24 cellular contexts compared by ENCODE assay signal in the genomic region with DNA sequence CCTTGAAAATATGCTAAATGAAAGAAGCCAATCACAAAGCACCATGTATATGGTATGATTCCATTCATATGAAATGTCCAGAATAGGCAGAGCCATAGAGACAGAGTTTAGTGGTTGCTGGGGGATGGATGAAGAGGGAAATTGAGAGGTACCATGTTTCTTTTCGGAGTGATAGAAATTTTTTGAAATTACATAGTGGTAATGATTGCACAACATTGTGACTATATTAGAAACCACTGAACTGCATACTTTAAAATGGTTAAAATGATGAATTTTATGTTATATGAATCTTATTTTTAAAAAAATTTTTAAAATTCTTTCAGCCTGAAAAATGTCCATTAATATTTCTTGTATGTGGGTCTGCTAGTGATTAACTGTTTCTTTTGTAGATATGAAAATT.
"Had no signal": no experiment of that assay in that cellular context is flagged by ENCODE, and none has a peak within 500 bp of the region (broad histone marks: within the 10 kb centered on the region; RNA-seq: fewer than 3 reads in every experiment).

No MANE protein-coding gene starts in this region.

- H3K4me1 Mint-ChIP-seq: naive thymus-derived CD8-positive, alpha-beta T cell; nephron; neural crest cell; stimulated activated effector memory CD8-positive, alpha-beta T cell treated with anti-CD3 and anti-CD28 coated beads, Interleukin-12 subunit alpha, Interleukin-12 subunit beta, amount 100 ng/mL, for 72 hours had no signal

- H3K9me3 Mint-ChIP-seq: nephron; neural crest cell; stimulated activated effector memory CD8-positive, alpha-beta T cell treated with anti-CD3 and anti-CD28 coated beads, Interleukin-12 subunit alpha, Interleukin-12 subunit beta, amount 100 ng/mL, for 72 hours; stimulated activated naive CD8-positive, alpha-beta T cell treated with anti-CD3 and anti-CD28 coated beads, Interleukin-15, Interleukin-2, amounts not matched to agents 100 ng/mL and 50 ng/mL, for 24 hours had no signal

- DNase-seq: kidney glomerular epithelial cell; left cardiac atrium; lower lobe of right lung; mammary epithelial cell; mesenchymal stem cell; naive thymus-derived CD8-positive, alpha-beta T cell; nucleus accumbens; pancreas; posterior cingulate gyrus; retina; right cardiac atrium; sigmoid colon; small intestine; spleen; stimulated activated CD4-positive, alpha-beta T cell treated with anti-CD3 and anti-CD28 coated beads, Interleukin-4, amount 100 ng/mL, for 24 hours; stimulated activated naive CD4-positive, alpha-beta T cell; tibial artery; upper lobe of right lung had no signal

- FAIRE-seq: keratinocyte, pancreas, small intestine, urothelium cell line had no signal

- H3K4me3 Mint-ChIP-seq: naive thymus-derived CD8-positive, alpha-beta T cell; nephron; neural crest cell; stimulated activated effector memory CD8-positive, alpha-beta T cell treated with anti-CD3 and anti-CD28 coated beads, Interleukin-12 subunit alpha, Interleukin-12 subunit beta, amount 100 ng/mL, for 72 hours; stimulated activated naive CD8-positive, alpha-beta T cell treated with anti-CD3 and anti-CD28 coated beads, Interleukin-15, Interleukin-2, amounts not matched to agents 100 ng/mL and 50 ng/mL, for 24 hours had no signal

- H3K27ac Mint-ChIP-seq: naive thymus-derived CD8-positive, alpha-beta T cell; nephron; stimulated activated effector memory CD8-positive, alpha-beta T cell treated with anti-CD3 and anti-CD28 coated beads, Interleukin-12 subunit alpha, Interleukin-12 subunit beta, amount 100 ng/mL, for 72 hours; stimulated activated naive CD8-positive, alpha-beta T cell treated with anti-CD3 and anti-CD28 coated beads, Interleukin-15, Interleukin-2, amounts not matched to agents 100 ng/mL and 50 ng/mL, for 24 hours had no signal

- H3K27me3 Mint-ChIP-seq: naive thymus-derived CD8-positive, alpha-beta T cell; stimulated activated naive CD8-positive, alpha-beta T cell treated with anti-CD3 and anti-CD28 coated beads, Interleukin-15, Interleukin-2, amounts not matched to agents 100 ng/mL and 50 ng/mL, for 24 hours had no signal
